In the genomic region with DNA sequence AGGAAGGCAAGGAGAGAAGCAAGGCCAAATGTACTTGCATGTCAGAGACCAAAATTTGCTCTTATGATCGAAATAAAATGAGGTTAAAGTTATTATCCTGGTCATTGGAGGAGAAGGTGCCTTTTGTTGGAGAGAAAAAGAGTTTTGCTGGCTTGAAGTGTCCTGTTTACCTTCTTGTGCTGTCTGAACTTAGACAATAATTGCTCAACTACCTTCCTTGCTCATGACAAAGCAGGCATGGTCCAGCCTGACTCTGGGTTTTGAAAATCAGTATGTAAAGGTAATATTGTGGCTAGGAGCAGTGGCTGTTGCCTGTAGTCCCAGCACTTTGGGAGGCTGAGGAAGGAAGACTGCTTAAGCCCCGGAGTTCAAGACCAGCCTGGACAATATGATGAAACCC, we compare ENCODE assay signal across 27 cellular contexts.
"Had no signal": no experiment of that assay in that cellular context is flagged by ENCODE, and none has a peak within 500 bp of the region (broad histone marks: within the 10 kb centered on the region; RNA-seq: fewer than 3 reads in every experiment).

No MANE protein-coding gene starts in this region.

- H3K27me3 ChIP-seq: colonic mucosa, esophagus squamous epithelium, spleen, tibial nerve, upper lobe of left lung had no signal

- FAIRE-seq: urothelium cell line had no signal

- H3K4me3 ChIP-seq: colonic mucosa, esophagus squamous epithelium, psoas muscle, skin epidermis, spleen, thoracic aorta, tibial nerve, upper lobe of left lung had no signal

- H3K9me3 Mint-ChIP-seq: dendritic cell treated with granulocyte-macrophage colony-stimulating factor and Interleukin-4, amounts not matched to agents 40 ng/mL and 50 ng/mL, for 4 days; nephron; stimulated activated memory B cell treated with anti-CD40 and anti-IgM and Interleukin-4, amounts not matched to agents 10 μg/mL and 1 μg/mL and 100 μg/mL, for 72 hours had no signal

- H3K4me1 ChIP-seq: colonic mucosa, psoas muscle, spleen, tibial nerve had no signal

- H3K27ac Mint-ChIP-seq: dendritic cell treated with granulocyte-macrophage colony-stimulating factor and Interleukin-4, amounts not matched to agents 40 ng/mL and 50 ng/mL, for 4 days; immature natural killer cell; naive thymus-derived CD4-positive, alpha-beta T cell; stimulated activated memory B cell treated with anti-CD40 and anti-IgM and Interleukin-4, amounts not matched to agents 10 μg/mL and 1 μg/mL and 100 μg/mL, for 72 hours; stimulated activated naive CD8-positive, alpha-beta T cell treated with anti-CD3 and anti-CD28 coated beads, Interleukin-15, Interleukin-2, amounts not matched to agents 100 ng/mL and 50 ng/mL, for 24 hours had no signal

- H3K36me3 Mint-ChIP-seq: immature natural killer cell; naive thymus-derived CD4-positive, alpha-beta T cell; stimulated activated memory B cell treated with anti-CD40 and anti-IgM and Interleukin-4, amounts not matched to agents 10 μg/mL and 1 μg/mL and 100 μg/mL, for 72 hours had no signal

- ATAC-seq: left colon; naive thymus-derived CD4-positive, alpha-beta T cell; psoas muscle; right cardiac atrium; stimulated activated memory B cell treated with anti-CD40 and anti-IgM and Interleukin-4, amounts not matched to agents 10 μg/mL and 1 μg/mL and 100 μg/mL, for 72 hours had no signal

- H3K27me3 Mint-ChIP-seq: stimulated activated naive CD8-positive, alpha-beta T cell treated with anti-CD3 and anti-CD28 coated beads, Interleukin-15, Interleukin-2, amounts not matched to agents 100 ng/mL and 50 ng/mL, for 24 hours had no signal

- H3K27ac ChIP-seq: colonic mucosa, esophagus squamous epithelium, psoas muscle, skin epidermis, spleen, thoracic aorta, tibial nerve had no signal

- H3K4me1 Mint-ChIP-seq: immature natural killer cell; naive thymus-derived CD4-positive, alpha-beta T cell; stimulated activated memory B cell treated with anti-CD40 and anti-IgM and Interleukin-4, amounts not matched to agents 10 μg/mL and 1 μg/mL and 100 μg/mL, for 72 hours had no signal

- H3K4me3 Mint-ChIP-seq: dendritic cell treated with granulocyte-macrophage colony-stimulating factor and Interleukin-4, amounts not matched to agents 40 ng/mL and 50 ng/mL, for 4 days; immature natural killer cell; naive thymus-derived CD4-positive, alpha-beta T cell; nephron; stimulated activated memory B cell treated with anti-CD40 and anti-IgM and Interleukin-4, amounts not matched to agents 10 μg/mL and 1 μg/mL and 100 μg/mL, for 72 hours; stimulated activated naive CD8-positive, alpha-beta T cell treated with anti-CD3 and anti-CD28 coated beads, Interleukin-15, Interleukin-2, amounts not matched to agents 100 ng/mL and 50 ng/mL, for 24 hours had no signal

- H3K36me3 ChIP-seq: colonic mucosa, spleen, thoracic aorta, tibial nerve had no signal

- H3K9me3 ChIP-seq: colonic mucosa, esophagus squamous epithelium, psoas muscle, spleen, thoracic aorta, tibial nerve, upper lobe of left lung had no signal

- DNase-seq: colonic mucosa; effector CD8-positive, alpha-beta T cell; erythroblast; esophagus squamous epithelium; foreskin melanocyte; hypothalamus; immature natural killer cell; islet precursor cell; kidney glomerular epithelial cell; left colon; mesenchymal stem cell; midbrain; naive thymus-derived CD4-positive, alpha-beta T cell; nucleus accumbens; psoas muscle; right cardiac atrium; spleen; stimulated activated CD4-positive, alpha-beta T cell treated with anti-CD3 and anti-CD28 coated beads, Interleukin-4, amount 100 ng/mL, for 4 hours; upper lobe of left lung had no signal
